ENCODE assay signal across 8 cellular contexts in genomic region chr10:109219935-109220334, GRCh38.
"Had no signal": no experiment of that assay in that cellular context is flagged by ENCODE, and none has a peak within 500 bp of the region (broad histone marks: within the 10 kb centered on the region; RNA-seq: fewer than 3 reads in every experiment).

No MANE protein-coding gene starts in this region.

- H2AFZ ChIP-seq: GM23338 had no signal

- DNase-seq: H9, HCEC 1CT, IMR-90 had no signal

- FAIRE-seq: H1, H54, HTR-8/SVneo, K562 had no signal

- ATAC-seq: GM23338, K562 had no signal

- H3K4me2 ChIP-seq: GM23338 had no signal

- H3K4me3 ChIP-seq: GM23338, K562 had no signal

- H3K4me3 Mint-ChIP-seq: GM23338, H9 had no signal

- H3K27ac Mint-ChIP-seq: GM23338, H9 had no signal

- H3K4me1 Mint-ChIP-seq: H9 had no signal
